Comparison of ENCODE assay signal across 15 cellular contexts in the genomic region with DNA sequence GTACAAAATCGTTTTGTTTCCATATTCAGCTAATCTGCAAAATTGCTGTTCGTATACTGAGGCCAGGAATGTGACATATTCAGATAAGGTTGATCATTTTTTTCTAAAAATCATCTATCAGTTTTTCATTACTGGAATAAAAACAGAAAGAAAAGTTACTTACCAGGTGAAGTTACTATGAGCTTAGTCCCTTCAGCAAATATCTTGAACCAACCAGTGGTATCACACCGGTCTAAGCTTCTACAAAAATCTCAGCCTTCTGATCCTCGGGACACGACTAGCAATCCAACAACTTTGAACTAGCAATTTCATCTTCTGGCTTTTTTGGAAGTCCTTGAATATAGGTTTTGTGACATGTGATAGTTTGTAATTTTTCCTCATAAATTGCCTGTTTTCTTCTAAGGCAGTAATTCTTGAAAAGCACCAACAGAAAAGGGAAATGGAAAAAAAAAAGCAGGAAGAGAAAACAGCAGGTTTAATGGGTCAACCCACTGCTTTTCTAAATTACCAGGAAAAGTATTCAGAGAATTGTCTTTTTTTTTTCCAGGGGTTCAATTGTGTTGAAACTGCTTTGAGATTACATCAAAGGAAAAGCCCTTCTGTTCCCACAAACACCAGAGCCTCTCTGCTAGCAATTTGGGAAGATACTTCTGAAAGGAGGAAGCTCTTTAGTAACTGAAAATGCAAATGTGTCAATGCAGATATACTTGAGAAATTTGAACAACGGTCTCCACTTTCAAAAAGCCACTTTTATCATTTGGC.
A peak's percentile ranks its signal among the peaks of the same experiment; 100 is the strongest.
DNase-seq lines count a peak whose midpoint lies in the region; ATAC-seq and TF ChIP-seq lines count a peak whose summit lies in the region.
"Had no signal": no experiment of that assay in that cellular context is flagged by ENCODE, and none has a peak within 500 bp of the region (broad histone marks: within the 10 kb centered on the region; RNA-seq: fewer than 3 reads in every experiment).

No MANE protein-coding gene starts in this region.

- no peaks in the 10 kb centered on the region for H3K27me3 ChIP-seq in neutrophil
- H3K27me3 ChIP-seq in endodermal cell (ENCODE audit: control insufficient read depth, insufficient read depth, low read length, poor library complexity, severe bottlenecking) = no peaks in the 10 kb centered on the region
- H3K27me3 ChIP-seq: left lung, testis had no signal

- no peaks in the 10 kb centered on the region for H3K4me1 Mint-ChIP-seq in activated naive CD4-positive, alpha-beta T cell treated with anti-CD3 and anti-CD28 coated beads for 36 hours (ENCODE audit: low read depth)
- peaks cover 2% of the 10 kb centered on the region for H3K4me1 Mint-ChIP-seq in activated CD8-positive, alpha-beta T cell treated with anti-CD3 and anti-CD28 coated beads, Interleukin-2, amount 10 ng/mL, durations not matched to agents 7 days and 5 days (ENCODE audit: low read depth)
- peaks cover 2% of the 10 kb centered on the region for H3K4me1 Mint-ChIP-seq in endodermal cell

- H3K9ac ChIP-seq in endodermal cell (ENCODE audit: extremely low read depth, low read length, poor library complexity, severe bottlenecking) = no peak overlapping the region
- H3K9ac ChIP-seq: SK-N-SH had no signal

- H3K9me3 ChIP-seq in neutrophil (no peaks in the 10 kb centered on the region), endodermal cell (ENCODE audit: control insufficient read depth, low read length) (no peaks in the 10 kb centered on the region)
- H3K9me3 ChIP-seq: left lung, SK-N-SH, testis had no signal

- no peak for DNase-seq in activated naive CD4-positive, alpha-beta T cell treated with anti-CD3 and anti-CD28 coated beads for 36 hours
- no peak for DNase-seq in activated naive CD4-positive, alpha-beta T cell treated with anti-CD3 and anti-CD28 coated beads, Interleukin-2, amount 50 U/mL, for 16 hours
- peak; percentile 99 for DNase-seq in MV-4-11 (lab: John Stamatoyannopoulos, UW)
- DNase-seq in activated CD8-positive, alpha-beta T cell treated with anti-CD3 and anti-CD28 coated beads, Interleukin-2, amount 10 ng/mL, durations not matched to agents 7 days and 5 days = no peak
- DNase-seq in endodermal cell = no peak
- no peak for DNase-seq in stimulated activated CD4-positive, alpha-beta T cell treated with anti-CD3 and anti-CD28 coated beads, Interleukin-12 subunit alpha, Interleukin-12 subunit beta, amount 100 ng/mL, for 4 hours
- DNase-seq: activated effector memory CD4-positive, alpha-beta T cell treated with Interleukin-2 at 50 U/mL for 16 hours; DMS53; HFFc6; left lung; SK-N-SH; testis had no signal

- H3K27ac ChIP-seq in neutrophil (peak overlapping the region; percentile 65), endodermal cell (ENCODE audit: low read depth, low read length) (no peak overlapping the region)
- H3K27ac ChIP-seq: testis had no signal

- H3K27ac Mint-ChIP-seq in activated naive CD4-positive, alpha-beta T cell treated with anti-CD3 and anti-CD28 coated beads for 36 hours = no peak overlapping the region
- H3K27ac Mint-ChIP-seq in activated CD8-positive, alpha-beta T cell treated with anti-CD3 and anti-CD28 coated beads, Interleukin-2, amount 10 ng/mL, durations not matched to agents 7 days and 5 days = peak overlapping the region; percentile 60
- H3K27ac Mint-ChIP-seq in endodermal cell = no peak overlapping the region
- H3K27ac Mint-ChIP-seq: HFFc6 had no signal

- intact Hi-C loops in activated naive CD4-positive, alpha-beta T cell treated with anti-CD3 and anti-CD28 coated beads for 36 hours (cut with micrococcal nuclease) = loop anchor here (1.0 kb wide), 1 partner anchor 24 kb away; no protein-coding TSS in a partner anchor

- TF ChIP-seq CTCF in neutrophil (IDR thresholded peaks at IDR 0.05) (no peak), endodermal cell (conservative IDR thresholded peaks at IDR 0.05) (no peak)

- POLR2A ChIA-PET in activated CD8-positive, alpha-beta T cell treated with anti-CD3 and anti-CD28 coated beads, Interleukin-2, amount 10 ng/mL, durations not matched to agents 7 days and 5 days (lab: Charles Lee) = interaction anchor here (0.5 kb wide), 1 partner anchor 59 kb away, joined by 3 read pairs; no protein-coding TSS in a partner anchor

- ATAC-seq in activated CD8-positive, alpha-beta T cell treated with anti-CD3 and anti-CD28 coated beads, Interleukin-2, amount 10 ng/mL, durations not matched to agents 7 days and 5 days = no peak
- ATAC-seq in GM18502 (IDR thresholded peaks at IDR 0.05; ENCODE audit: poor library complexity, unreplicated experiment) = no peak
- ATAC-seq: activated CD4-positive, CD25-positive, alpha-beta regulatory T cell treated with anti-CD3 and anti-CD28 coated beads, Interleukin-2, amount 50 U/mL, for 24 hours; left lung had no signal

- no peaks in the 10 kb centered on the region for H3K36me3 Mint-ChIP-seq in activated naive CD4-positive, alpha-beta T cell treated with anti-CD3 and anti-CD28 coated beads for 36 hours (ENCODE audit: low read depth)
- no peaks in the 10 kb centered on the region for H3K36me3 Mint-ChIP-seq in activated CD8-positive, alpha-beta T cell treated with anti-CD3 and anti-CD28 coated beads, Interleukin-2, amount 10 ng/mL, durations not matched to agents 7 days and 5 days (ENCODE audit: low read depth)
- H3K36me3 Mint-ChIP-seq in endodermal cell (ENCODE audit: low read depth) = no peaks in the 10 kb centered on the region

- H3K9me3 Mint-ChIP-seq in activated naive CD4-positive, alpha-beta T cell treated with anti-CD3 and anti-CD28 coated beads for 36 hours = no peaks in the 10 kb centered on the region
- no peaks in the 10 kb centered on the region for H3K9me3 Mint-ChIP-seq in activated CD8-positive, alpha-beta T cell treated with anti-CD3 and anti-CD28 coated beads, Interleukin-2, amount 10 ng/mL, durations not matched to agents 7 days and 5 days (ENCODE audit: insufficient read depth)
- no peaks in the 10 kb centered on the region for H3K9me3 Mint-ChIP-seq in endodermal cell
- H3K9me3 Mint-ChIP-seq: HFFc6 had no signal

- H3K36me3 ChIP-seq in neutrophil = no peaks in the 10 kb centered on the region
- H3K36me3 ChIP-seq in endodermal cell (ENCODE audit: control insufficient read depth, insufficient read depth, low read length) = no peaks in the 10 kb centered on the region
- H3K36me3 ChIP-seq: left lung had no signal

- peak overlapping the region; percentile 57 for H3K4me3 Mint-ChIP-seq in activated naive CD4-positive, alpha-beta T cell treated with anti-CD3 and anti-CD28 coated beads for 36 hours
- H3K4me3 Mint-ChIP-seq in activated CD8-positive, alpha-beta T cell treated with anti-CD3 and anti-CD28 coated beads, Interleukin-2, amount 10 ng/mL, durations not matched to agents 7 days and 5 days = peak overlapping the region; percentile 61
- H3K4me3 Mint-ChIP-seq in endodermal cell = no peak overlapping the region
- H3K4me3 Mint-ChIP-seq: HFFc6 had no signal

- CTCF ChIA-PET in activated naive CD4-positive, alpha-beta T cell treated with anti-CD3 and anti-CD28 coated beads for 36 hours (lab: Charles Lee) = no interaction called here
- CTCF ChIA-PET in activated CD8-positive, alpha-beta T cell treated with anti-CD3 and anti-CD28 coated beads, Interleukin-2, amount 10 ng/mL, durations not matched to agents 7 days and 5 days (lab: Charles Lee) = interaction anchor here (1.0 to 2.2 kb wide), 3 partner anchors 56 to 59 kb away, joined by 3 to 6 read pairs (median 4); no protein-coding TSS in a partner anchor

- H3K27me3 Mint-ChIP-seq in activated naive CD4-positive, alpha-beta T cell treated with anti-CD3 and anti-CD28 coated beads for 36 hours (ENCODE audit: low read depth) = no peaks in the 10 kb centered on the region
- no peaks in the 10 kb centered on the region for H3K27me3 Mint-ChIP-seq in activated CD8-positive, alpha-beta T cell treated with anti-CD3 and anti-CD28 coated beads, Interleukin-2, amount 10 ng/mL, durations not matched to agents 7 days and 5 days (ENCODE audit: low read depth)
- H3K27me3 Mint-ChIP-seq in endodermal cell (ENCODE audit: insufficient read depth) = no peaks in the 10 kb centered on the region

- no peak overlapping the region for H3K4me3 ChIP-seq in neutrophil (ENCODE audit: low read depth in 1 of 2, low read length in 1 of 2)
- no peak overlapping the region for H3K4me3 ChIP-seq in endodermal cell (ENCODE audit: low read length)
- H3K4me3 ChIP-seq: left lung, testis had no signal

- peaks cover 54 to 69% of the 10 kb centered on the region in 2 experiments for H3K4me1 ChIP-seq in neutrophil (ENCODE audit: control insufficient read depth in 1 of 2, insufficient read depth in 1 of 2, low read depth in 1 of 2, low read length in 1 of 2)
- no peaks in the 10 kb centered on the region for H3K4me1 ChIP-seq in endodermal cell (ENCODE audit: control insufficient read depth, insufficient read depth, low read length)
- H3K4me1 ChIP-seq: testis had no signal

- 60 to 87% methylated on average over 1 to 6 of the region's 6 CpGs for WGBS in endodermal cell (ENCODE audit: insufficient coverage in 1 of 2, insufficient read length in 1 of 2), 2 experiments
